In the genomic region with DNA sequence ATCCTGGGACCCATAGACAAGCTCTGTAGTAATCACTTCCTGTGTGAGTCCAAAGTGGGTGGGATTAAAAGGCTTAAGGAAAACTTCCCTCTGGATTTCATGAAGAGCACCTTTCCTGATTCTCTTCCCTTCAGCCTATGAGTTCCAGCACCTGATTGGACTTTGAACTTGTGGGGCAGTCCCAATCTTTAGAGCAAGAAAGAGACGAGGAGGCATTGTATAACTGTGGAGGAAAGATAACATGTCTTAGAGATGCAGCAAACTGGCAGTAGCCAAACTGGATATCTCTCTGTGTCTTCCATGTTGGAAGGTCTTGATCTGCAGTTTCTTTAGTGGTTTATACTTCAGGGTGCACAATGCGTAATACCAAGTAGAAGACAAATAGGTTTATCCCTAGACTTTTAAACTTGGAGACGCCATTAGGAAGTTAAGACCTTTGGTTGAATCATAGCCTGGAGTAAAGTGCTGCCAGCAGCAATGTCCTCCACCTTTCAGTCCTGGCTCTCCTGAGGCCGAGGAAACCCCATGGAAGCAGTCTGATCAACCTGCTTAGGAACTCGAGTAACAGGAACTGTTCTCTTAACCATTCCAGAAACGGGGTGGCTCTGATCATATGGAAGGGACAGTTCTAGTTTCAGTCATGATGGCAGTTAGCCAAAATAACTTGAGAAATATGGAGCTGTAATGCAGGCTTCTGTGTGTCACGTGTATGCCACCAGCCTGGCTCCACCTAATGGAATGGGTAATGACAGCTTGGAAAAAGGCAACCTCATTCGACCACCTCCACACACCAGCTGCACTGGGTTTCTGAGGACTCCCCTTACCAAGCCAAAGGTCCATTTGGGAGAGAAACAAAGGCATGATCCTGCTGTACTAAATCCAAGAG, we compare ENCODE assay signal across 11 cellular contexts. TPM values are rescaled to one million over a fixed set of nuclear protein-coding genes. Genes with fewer than 3 reads are reported as not detected.
A peak's percentile ranks its signal among the peaks of the same experiment; 100 is the strongest.
DNase-seq lines count a peak whose midpoint lies in the region; ATAC-seq and TF ChIP-seq lines count a peak whose summit lies in the region.
"Had no signal": no experiment of that assay in that cellular context is flagged by ENCODE, and none has a peak within 500 bp of the region (broad histone marks: within the 10 kb centered on the region; RNA-seq: fewer than 3 reads in every experiment).

No MANE protein-coding gene starts in this region.

- CTCF ChIA-PET in Caco-2 (lab: Charles Lee) = interaction anchor here (0.6 to 1.0 kb wide), 2 partner anchors 8 to 122 kb away, joined by 3 read pairs; no protein-coding TSS in a partner anchor

- H3K9ac ChIP-seq in HUES48 (ENCODE audit: low read depth, low read length) = no peak overlapping the region

- H3K4me1 ChIP-seq in Caco-2 (peaks cover 11% of the 10 kb centered on the region), HUES48 (ENCODE audit: control insufficient read depth, insufficient read depth, low read length) (peaks cover 14% of the 10 kb centered on the region), breast epithelium (no peaks in the 10 kb centered on the region)

- no peak for ATAC-seq in GM18502 (IDR thresholded peaks at IDR 0.05; ENCODE audit: poor library complexity, unreplicated experiment)

- H3K27ac ChIP-seq in HUES48 (ENCODE audit: low read depth, low read length) (peak overlapping the region; percentile 14), breast epithelium (peak overlapping the region in 1 of 2 donors; percentile 33)

- H3K27me3 ChIP-seq in Caco-2 (replicated peaks; ENCODE audit: control insufficient read depth, insufficient read depth, low read length) (no peaks in the 10 kb centered on the region), HUES48 (ENCODE audit: control insufficient read depth, insufficient read depth, low read length) (no peaks in the 10 kb centered on the region), breast epithelium (no peaks in the 10 kb centered on the region)

- H3K36me3 ChIP-seq in Caco-2 (ENCODE audit: control insufficient read depth, insufficient read depth, low read length) (no peaks in the 10 kb centered on the region; the same call in 1 of the 2 replicates), HUES48 (ENCODE audit: control insufficient read depth, insufficient read depth, low read length) (peaks cover 36% of the 10 kb centered on the region), breast epithelium (no peaks in the 10 kb centered on the region)

- H3K4me3 Mint-ChIP-seq in Caco-2 (ENCODE audit: unreplicated experiment) (no peak overlapping the region), nephron progenitor cell (no peak overlapping the region)

- intact Hi-C loops in Caco-2 (cut with micrococcal nuclease; ENCODE audit: unreplicated experiment) (no loop called here), breast epithelium (cut with DNase I; ENCODE audit: low total_unique reads) (no loop called here)

- DNase-seq in Caco-2 (peak; percentile 32 to 42), epithelial cell of esophagus (ENCODE audit: low read depth) (peak; percentile 33), nephron progenitor cell (no peak), 8988T (no peak), breast epithelium (ENCODE audit: low spot score in 2 of 2) (no peak)
- DNase-seq: activated naive CD4-positive, alpha-beta T cell; GF-D8; Kasumi-1; mesenchymal stem cell had no signal

- H3K36me3 Mint-ChIP-seq in Caco-2 (ENCODE audit: insufficient read depth, unreplicated experiment) (peaks cover 19% of the 10 kb centered on the region), nephron progenitor cell (ENCODE audit: low read depth) (peaks cover 31% of the 10 kb centered on the region)

- H3K4me3 ChIP-seq in Caco-2 (ENCODE audit: low read depth, low read length) = no peak overlapping the region
- no peak overlapping the region for H3K4me3 ChIP-seq in HUES48 (ENCODE audit: low read depth, low read length)
- no peak overlapping the region for H3K4me3 ChIP-seq in epithelial cell of esophagus (ENCODE audit: low read length)
- H3K4me3 ChIP-seq in breast epithelium = no peak overlapping the region

- TF ChIP-seq CTCF in Caco-2 (IDR thresholded peaks at IDR 0.05; ENCODE audit: insufficient read depth in 1 of 2, low read depth in 1 of 2, low read length in 1 of 2, severe bottlenecking in 1 of 2, unreplicated experiment in 1 of 2) (no peak), epithelial cell of esophagus (IDR thresholded peaks at IDR 0.05; ENCODE audit: insufficient read depth, low read depth, low read length, missing control alignments) (no peak), nephron progenitor cell (IDR thresholded peaks at IDR 0.05) (no peak), breast epithelium (IDR thresholded peaks at IDR 0.05) (no peak)

- no peak overlapping the region for H3K27ac Mint-ChIP-seq in Caco-2 (ENCODE audit: unreplicated experiment)
- H3K27ac Mint-ChIP-seq in nephron progenitor cell = peak overlapping the region; percentile 79

- no TSS peak for BruUV-seq in Caco-2 (replicated peaks; lab: Mats Ljungman, UMichigan)

- no peaks in the 10 kb centered on the region for H3K9me3 ChIP-seq in Caco-2
- no peaks in the 10 kb centered on the region for H3K9me3 ChIP-seq in HUES48 (ENCODE audit: control insufficient read depth, insufficient read depth, low read length)
- no peaks in the 10 kb centered on the region for H3K9me3 ChIP-seq in breast epithelium

- TF ChIP-seq POLR2A in breast epithelium (IDR thresholded peaks at IDR 0.05) = no peak

- H3K9me3 Mint-ChIP-seq in Caco-2 (ENCODE audit: unreplicated experiment) (no peaks in the 10 kb centered on the region), nephron progenitor cell (no peaks in the 10 kb centered on the region)

- H3K27me3 Mint-ChIP-seq in Caco-2 (ENCODE audit: insufficient read depth, unreplicated experiment) = peaks cover 1% of the 10 kb centered on the region
- peaks cover 5% of the 10 kb centered on the region for H3K27me3 Mint-ChIP-seq in nephron progenitor cell (ENCODE audit: low read depth, poor library complexity)

- POLR2A ChIA-PET in Caco-2 (lab: Charles Lee) = no interaction called here

- peaks cover 9% of the 10 kb centered on the region for H3K4me1 Mint-ChIP-seq in Caco-2 (ENCODE audit: low read depth, unreplicated experiment)
- H3K4me1 Mint-ChIP-seq in nephron progenitor cell = peaks cover 21% of the 10 kb centered on the region

RNA-seq across cellular contexts. Expression of a gene that starts 4.7 kb away (rescaled TPM):
- total RNA-seq in Caco-2 (2022) (45.8 and 47.3 TPM in 2 replicates), breast epithelium (10 to 100 TPM; 30.9 to 38.0 (median 31.2) TPM)

Comparison
In these comparisons a context has a peak if more than half of its experiments do, and no peak if none do; other contexts are left out.
1. DNase-seq: peak in Caco-2 (2 of 2) and epithelial cell of esophagus (single experiment); none in nephron progenitor cell (single experiment), 8988T (single experiment) and breast epithelium (0 of 2).